29 cellular contexts compared by ENCODE assay signal in the genomic region with DNA sequence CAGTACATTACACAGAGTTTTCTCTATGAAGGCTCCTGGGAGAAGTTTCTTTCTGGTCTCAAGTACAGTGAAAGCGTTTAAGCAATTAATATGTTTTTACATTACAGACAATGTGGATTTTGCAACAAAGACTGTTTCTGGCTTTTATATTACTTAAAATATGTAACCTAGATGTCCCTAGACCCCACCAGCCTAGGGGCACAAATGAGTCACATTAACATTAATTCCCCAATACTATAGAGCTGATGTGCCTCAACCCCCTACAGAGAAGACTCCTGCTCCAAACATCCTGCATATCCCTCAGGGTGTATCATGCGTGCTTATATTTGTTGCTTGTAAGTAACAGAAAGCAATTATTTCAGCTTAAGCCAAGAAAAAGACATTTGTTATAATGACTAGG.
"Had no signal": no experiment of that assay in that cellular context is flagged by ENCODE, and none has a peak within 500 bp of the region (broad histone marks: within the 10 kb centered on the region; RNA-seq: fewer than 3 reads in every experiment).

No MANE protein-coding gene starts in this region.

- H3K4me3 Mint-ChIP-seq: activated CD4-positive, alpha-beta T cell treated with anti-CD3 and anti-CD28 coated beads for 36 hours; activated CD4-positive, alpha-beta T cell treated with anti-CD3 and anti-CD28 coated beads, Interleukin-2, amount 10 ng/mL, durations not matched to agents 7 days and 5 days; activated CD8-positive, alpha-beta T cell treated with anti-CD3 and anti-CD28 coated beads, Interleukin-2, amount 10 ng/mL, durations not matched to agents 7 days and 5 days; activated naive CD4-positive, alpha-beta T cell treated with anti-CD3 and anti-CD28 coated beads for 36 hours; activated T-cell treated with anti-CD3 and anti-CD28 coated beads, Interleukin-2, amount 50 U/mL, for 24 hours; brain; WTC11 had no signal

- H3K27ac ChIP-seq: SJSA1 had no signal

- H3K27ac Mint-ChIP-seq: activated CD4-positive, alpha-beta T cell treated with anti-CD3 and anti-CD28 coated beads for 36 hours; activated CD4-positive, alpha-beta T cell treated with anti-CD3 and anti-CD28 coated beads, Interleukin-2, amount 10 ng/mL, durations not matched to agents 7 days and 5 days; activated CD8-positive, alpha-beta T cell treated with anti-CD3 and anti-CD28 coated beads, Interleukin-2, amount 10 ng/mL, durations not matched to agents 7 days and 5 days; activated naive CD4-positive, alpha-beta T cell treated with anti-CD3 and anti-CD28 coated beads for 36 hours; activated naive CD4-positive, alpha-beta T cell treated with anti-CD3 and anti-CD28 coated beads, Interleukin-2, amount 50 U/mL, for 72 hours; activated T-cell treated with anti-CD3 and anti-CD28 coated beads, Interleukin-2, amount 50 U/mL, for 24 hours; activated T-helper 2 cell treated with anti-CD3 and anti-CD28 coated beads, Interferon-gamma antibody, Interleukin-2, Interleukin-4, amounts not matched to agents 10 μg/mL and 5 μg/mL and 100 μg/mL, durations not matched to agents 14 hours and 24 hours and 36 hours; brain; WTC11 had no signal

- H3K9me3 ChIP-seq: SJSA1 had no signal

- H3K27me3 Mint-ChIP-seq: activated CD4-positive, alpha-beta T cell treated with anti-CD3 and anti-CD28 coated beads, Interleukin-2, amount 10 ng/mL, durations not matched to agents 7 days and 5 days had no signal

- H3K9me3 Mint-ChIP-seq: activated T-cell treated with anti-CD3 and anti-CD28 coated beads, Interleukin-2, amount 50 U/mL, for 24 hours; activated T-helper 2 cell treated with anti-CD3 and anti-CD28 coated beads, Interferon-gamma antibody, Interleukin-2, Interleukin-4, amounts not matched to agents 10 μg/mL and 5 μg/mL and 100 μg/mL, durations not matched to agents 14 hours and 24 hours and 36 hours had no signal

- DNase-seq: activated CD4-positive, alpha-beta T cell treated with anti-CD3 and anti-CD28 coated beads for 36 hours; activated CD4-positive, alpha-beta T cell treated with anti-CD3 and anti-CD28 coated beads, Interleukin-2, amount 10 ng/mL, durations not matched to agents 7 days and 5 days; activated CD4-positive, alpha-beta T cell treated with anti-CD3 and anti-CD28 coated beads, Interleukin-2, amount 50 U/mL, for 48 hours; activated CD8-positive, alpha-beta T cell treated with anti-CD3 and anti-CD28 coated beads, Interleukin-2, amount 10 ng/mL, durations not matched to agents 7 days and 5 days; activated gamma-delta T cell treated with Interleukin-2 at 50 U/mL for 16 hours; activated naive CD4-positive, alpha-beta T cell treated with anti-CD3 and anti-CD28 coated beads for 36 hours; activated T-cell treated with anti-CD3 and anti-CD28 coated beads, Interleukin-2, amount 50 U/mL, for 24 hours; anterior cingulate cortex; caudate nucleus; cerebellar nuclear complex; NCI-H1105 treated with DMSO at 0.1 percent for 48 hours; NCI-H1436; NCI-H1694; NCI-H1930; NCI-H2081 treated with DMSO at 0.1 percent for 48 hours; NCI-H226; NCI-H524 treated with DMSO at 0.1 percent for 48 hours; RPMI8226; SHP77 treated with DMSO at 0.1 percent for 48 hours had no signal

- H3K36me3 ChIP-seq: SJSA1 had no signal

- H3K4me1 Mint-ChIP-seq: activated CD4-positive, alpha-beta T cell treated with anti-CD3 and anti-CD28 coated beads for 36 hours; activated CD4-positive, alpha-beta T cell treated with anti-CD3 and anti-CD28 coated beads, Interleukin-2, amount 10 ng/mL, durations not matched to agents 7 days and 5 days; brain had no signal

- ATAC-seq: activated CD4-positive, alpha-beta T cell treated with anti-CD3 and anti-CD28 coated beads for 36 hours; activated CD4-positive, CD25-positive, alpha-beta regulatory T cell treated with anti-CD3 and anti-CD28 coated beads, Interleukin-2, amount 50 U/mL, for 24 hours; activated CD8-positive, alpha-beta T cell treated with anti-CD3 and anti-CD28 coated beads, Interleukin-2, amount 10 ng/mL, durations not matched to agents 7 days and 5 days; activated naive CD4-positive, alpha-beta T cell treated with anti-CD3 and anti-CD28 coated beads, Interleukin-2, amount 50 U/mL, for 72 hours; K562; Panc1; WTC11 had no signal

- FAIRE-seq: bronchial epithelial cell, K562, TTC549 had no signal

- H3K27me3 ChIP-seq: SJSA1 had no signal

- H3K4me3 ChIP-seq: K562, SJSA1 had no signal

- H3K36me3 Mint-ChIP-seq: activated naive CD4-positive, alpha-beta T cell treated with anti-CD3 and anti-CD28 coated beads, Interleukin-2, amount 50 U/mL, for 72 hours; brain had no signal
